In genomic region chr3:11238057-11238456, GRCh38 we compare ENCODE assay signal across 11 cellular contexts. TPM values are rescaled to one million over a fixed set of nuclear protein-coding genes. Genes with fewer than 3 reads are reported as not detected.
DNase-seq lines count a peak whose midpoint lies in the region; ATAC-seq and TF ChIP-seq lines count a peak whose summit lies in the region.
"Had no signal": no experiment of that assay in that cellular context is flagged by ENCODE, and none has a peak within 500 bp of the region (broad histone marks: within the 10 kb centered on the region; RNA-seq: fewer than 3 reads in every experiment).

No MANE protein-coding gene starts in this region.

- H3K36me3 ChIP-seq in RWPE2 (ENCODE audit: low read depth) (peaks cover 11% of the 10 kb centered on the region), esophagus muscularis mucosa (no peaks in the 10 kb centered on the region)

- 70% methylated on average over 3 of the region's 3 CpGs for WGBS in esophagus muscularis mucosa

- no peak for TF ChIP-seq EP300 in esophagus muscularis mucosa (IDR thresholded peaks at IDR 0.05)

- H3K27me3 ChIP-seq in RWPE2 (ENCODE audit: insufficient read depth, poor library complexity, severe bottlenecking): no peaks in the 10 kb centered on the region
- H3K27me3 ChIP-seq in esophagus muscularis mucosa: peaks cover 0 to 7% (median 0%) of the 10 kb centered on the region in 4 donors
- H3K27me3 ChIP-seq: body of pancreas had no signal

- peaks cover 9% of the 10 kb centered on the region for H3K9me3 Mint-ChIP-seq in activated CD4-positive, alpha-beta T cell treated with anti-CD3 and anti-CD28 coated beads for 36 hours (ENCODE audit: low read depth)
- peaks cover 7% of the 10 kb centered on the region for H3K9me3 Mint-ChIP-seq in chondrocyte (ENCODE audit: low read depth)

- peaks cover 2% of the 10 kb centered on the region for H3K36me3 Mint-ChIP-seq in activated CD4-positive, alpha-beta T cell treated with anti-CD3 and anti-CD28 coated beads for 36 hours (ENCODE audit: low read depth)
- peaks cover 9% of the 10 kb centered on the region for H3K36me3 Mint-ChIP-seq in chondrocyte (ENCODE audit: low read depth)

- H3K9me3 ChIP-seq in RWPE2 (ENCODE audit: severe bottlenecking): no peaks in the 10 kb centered on the region
- no peaks in the 10 kb centered on the region for H3K9me3 ChIP-seq in esophagus muscularis mucosa
- H3K9me3 ChIP-seq: body of pancreas had no signal

- H3K4me1 ChIP-seq in RWPE2 (ENCODE audit: insufficient read depth, poor library complexity, severe bottlenecking) (peaks cover 31% of the 10 kb centered on the region), esophagus muscularis mucosa (no peaks in the 10 kb centered on the region)
- H3K4me1 ChIP-seq: body of pancreas had no signal

- H3K27ac Mint-ChIP-seq in activated CD4-positive, alpha-beta T cell treated with anti-CD3 and anti-CD28 coated beads for 36 hours: peak overlapping the region; percentile 96
- peak overlapping the region; percentile 96 for H3K27ac Mint-ChIP-seq in chondrocyte (ENCODE audit: unreplicated experiment)

- peak; percentile 56 for DNase-seq in activated CD4-positive, alpha-beta T cell treated with anti-CD3 and anti-CD28 coated beads for 36 hours
- DNase-seq in activated CD4-positive, alpha-beta T cell treated with anti-CD3 and anti-CD28 coated beads for 4 hours: no peak
- no peak for DNase-seq in RWPE2 (ENCODE audit: low spot score)
- no peak for DNase-seq in chondrocyte (ENCODE audit: low spot score)
- peak; percentile 75 for DNase-seq in retinal pigment epithelial cell (ENCODE audit: low read depth)
- no peak for DNase-seq in esophagus muscularis mucosa (ENCODE audit: extremely low spot score)
- no peak for DNase-seq in NCI-H2029 treated with DMSO at 0.1 percent for 48 hours (lab: John Stamatoyannopoulos, UW)
- DNase-seq: 8988T, body of pancreas, NCI-H2227 treated with DMSO at 0.1 percent for 48 hours had no signal

- H3K4me3 ChIP-seq in RWPE2 (ENCODE audit: severe bottlenecking) (no peak overlapping the region), retinal pigment epithelial cell (ENCODE audit: low read length) (no peak overlapping the region), esophagus muscularis mucosa (no peak overlapping the region)
- H3K4me3 ChIP-seq: body of pancreas had no signal

- TF ChIP-seq CTCF in RWPE2 (IDR thresholded peaks at IDR 0.05; ENCODE audit: poor library complexity, severe bottlenecking) (no peak), chondrocyte (IDR thresholded peaks at IDR 0.05) (no peak), retinal pigment epithelial cell (conservative IDR thresholded peaks at IDR 0.05; ENCODE audit: low read depth, low read length) (no peak), esophagus muscularis mucosa (IDR thresholded peaks at IDR 0.05) (no peak)

- H3K4me3 Mint-ChIP-seq in activated CD4-positive, alpha-beta T cell treated with anti-CD3 and anti-CD28 coated beads for 36 hours: peak overlapping the region; percentile 28
- peak overlapping the region; percentile 22 for H3K4me3 Mint-ChIP-seq in chondrocyte (ENCODE audit: unreplicated experiment)

- peaks cover 17% of the 10 kb centered on the region for H3K27me3 Mint-ChIP-seq in activated CD4-positive, alpha-beta T cell treated with anti-CD3 and anti-CD28 coated beads for 36 hours
- no peaks in the 10 kb centered on the region for H3K27me3 Mint-ChIP-seq in chondrocyte (ENCODE audit: low read depth)

- intact Hi-C loops in activated CD4-positive, alpha-beta T cell treated with anti-CD3 and anti-CD28 coated beads for 36 hours (cut with DNase I, micrococcal nuclease): loop anchor here (1.0 to 5.0 kb wide), 7 partner anchors 43 to 955 kb away; partner anchors contain the start of gene VGLL4 (in 2 of the 2)
- intact Hi-C loops in esophagus muscularis mucosa (cut with DNase I): loop anchor here (10.0 kb wide), 1 partner anchor 87 kb away; no protein-coding TSS in a partner anchor

- H3K27ac ChIP-seq in RWPE2 (ENCODE audit: poor library complexity, severe bottlenecking) (peak overlapping the region; percentile 100), esophagus muscularis mucosa (replicated peaks in 1 of 4) (peak overlapping the region in 1 of 4 donors; percentile 3)
- H3K27ac ChIP-seq: body of pancreas had no signal

- no peak for TF ChIP-seq POLR2A in esophagus muscularis mucosa (IDR thresholded peaks at IDR 0.05; ENCODE audit: low read depth)

- POLR2A ChIA-PET in activated CD4-positive, alpha-beta T cell treated with anti-CD3 and anti-CD28 coated beads for 36 hours (lab: Charles Lee): interaction anchor here (0.6 to 2.0 kb wide), 6 partner anchors 12 to 388 kb away, joined by 3 to 12 read pairs (median 3); partner anchors contain the start of gene ATG7

- peak; percentile 62 for ATAC-seq in activated CD4-positive, alpha-beta T cell treated with anti-CD3 and anti-CD28 coated beads for 36 hours
- ATAC-seq in RWPE2 (ENCODE audit: low read depth): peak; percentile 74
- ATAC-seq in HG02798 (IDR thresholded peaks at IDR 0.05; ENCODE audit: poor library complexity, unreplicated experiment): no peak
- ATAC-seq: body of pancreas had no signal

- CTCF ChIA-PET in activated CD4-positive, alpha-beta T cell treated with anti-CD3 and anti-CD28 coated beads for 36 hours (lab: Charles Lee): interaction anchor here (0.5 to 4.9 kb wide), 15 partner anchors 24 to 407 kb away, joined by 3 to 46 read pairs (median 4); partner anchors contain the start of gene ATG7

- H3K4me1 Mint-ChIP-seq in activated CD4-positive, alpha-beta T cell treated with anti-CD3 and anti-CD28 coated beads for 36 hours: peaks cover 46% of the 10 kb centered on the region
- H3K4me1 Mint-ChIP-seq in chondrocyte (ENCODE audit: low read depth): peaks cover 42% of the 10 kb centered on the region

RNA-seq across cellular contexts. Expression of gene ATG7, which starts 34.1 kb away (rescaled TPM):
- total RNA-seq in activated CD4-positive, alpha-beta T cell treated with anti-CD3 and anti-CD28 coated beads for 36 hours: 10 to 100 TPM; 31.6 to 34.5 TPM
- total RNA-seq in chondrocyte (27.4 to 34.3 TPM (median 29.0 TPM) in 3 replicates), esophagus muscularis mucosa (10 to 100 TPM; 20.6 to 50.4 (median 39.9) TPM)

Comparison
In these comparisons a context has a peak if more than half of its experiments do, and no peak if none do; other contexts are left out.
1. DNase-seq: peak in activated CD4-positive, alpha-beta T cell treated with anti-CD3 and anti-CD28 coated beads for 36 hours (single experiment) and retinal pigment epithelial cell (single experiment); none in activated CD4-positive, alpha-beta T cell treated with anti-CD3 and anti-CD28 coated beads for 4 hours (0 of 2), RWPE2 (single experiment), chondrocyte (single experiment), esophagus muscularis mucosa (single experiment) and NCI-H2029 treated with DMSO at 0.1 percent for 48 hours (single experiment).